In genomic region chr2:128420776-128421175, GRCh38 we compare ENCODE assay signal across 21 cellular contexts.
DNase-seq lines count a peak whose midpoint lies in the region; ATAC-seq and TF ChIP-seq lines count a peak whose summit lies in the region.
"Had no signal": no experiment of that assay in that cellular context is flagged by ENCODE, and none has a peak within 500 bp of the region (broad histone marks: within the 10 kb centered on the region; RNA-seq: fewer than 3 reads in every experiment).

No MANE protein-coding gene starts in this region.

- WGBS in spleen, 5 donors = 80 to 93% (median 86%) methylated on average over 4 of the region's 4 CpGs

- H3K4me2 ChIP-seq in BLaER1 treated with 17β-estradiol and CSF1 and Interleukin-3, amounts not matched to agents 10 nM and 100 nM = peak overlapping the region in 7 of 11 experiments; percentile 10 to 54 (median 44); a peak in 13 of 22 replicates

- in situ Hi-C loops in G401 (cut with HindIII; ENCODE audit: low sequenced_read_pairs) = no loop called here

- no peak for TF ChIP-seq CTCF in spleen (IDR thresholded peaks at IDR 0.05 in 8 of 11, conservative IDR thresholded peaks at IDR 0.05 in 3 of 11)
- TF ChIP-seq CTCF in A673 (conservative IDR thresholded peaks at IDR 0.05; ENCODE audit: low read depth, low read length) = no peak

- BruUV-seq in A673 (replicated peaks; lab: Mats Ljungman, UMichigan) = no TSS peak

- peaks cover 0 to 3% (median 0%) of the 10 kb centered on the region in 11 experiments; a peak in 1 of 22 replicates for H3K36me3 ChIP-seq in BLaER1 treated with 17β-estradiol and CSF1 and Interleukin-3, amounts not matched to agents 10 nM and 100 nM
- no peaks in the 10 kb centered on the region for H3K36me3 ChIP-seq in spleen
- no peaks in the 10 kb centered on the region for H3K36me3 ChIP-seq in A673 (ENCODE audit: insufficient read depth, low read length, poor library complexity, severe bottlenecking)

- CTCF ChIA-PET in A673 (lab: Charles Lee) = no interaction called here

- peaks cover 25 to 48% (median 38%) of the 10 kb centered on the region in 11 experiments for H3K9me3 ChIP-seq in BLaER1 treated with 17β-estradiol and CSF1 and Interleukin-3, amounts not matched to agents 10 nM and 100 nM (replicated peaks in 1 of 11)
- H3K9me3 ChIP-seq in spleen (peaks cover 0 to 14% (median 10%) of the 10 kb centered on the region in 8 donors), A673 (ENCODE audit: low read depth, low read length, poor library complexity, severe bottlenecking) (no peaks in the 10 kb centered on the region)

- H3K27me3 ChIP-seq in BLaER1 treated with 17β-estradiol and CSF1 and Interleukin-3, amounts not matched to agents 10 nM and 100 nM = no peaks in the 10 kb centered on the region; a peak in 1 of 22 replicates
- H3K27me3 ChIP-seq in spleen (replicated peaks in 1 of 7) = peaks cover 0 to 4% (median 0%) of the 10 kb centered on the region in 7 donors
- H3K27me3 ChIP-seq in A673 (replicated peaks; ENCODE audit: insufficient read depth, low read depth, low read length, poor library complexity) = no peaks in the 10 kb centered on the region

- no peak overlapping the region for H3K4me3 ChIP-seq in BLaER1 treated with 17β-estradiol and CSF1 and Interleukin-3, amounts not matched to agents 10 nM and 100 nM
- H3K4me3 ChIP-seq in spleen (no peak overlapping the region), A673 (ENCODE audit: low read depth, low read length, poor library complexity, severe bottlenecking) (no peak overlapping the region)

- no peak overlapping the region for H3K9ac ChIP-seq in BLaER1 treated with 17β-estradiol and CSF1 and Interleukin-3, amounts not matched to agents 10 nM and 100 nM

- no peaks in the 10 kb centered on the region for H4K20me1 ChIP-seq in BLaER1 treated with 17β-estradiol and CSF1 and Interleukin-3, amounts not matched to agents 10 nM and 100 nM

- DNase-seq in G401 (ENCODE audit: low spot score) = peak; percentile 46
- DNase-seq in ecto neural progenitor cell (ENCODE audit: low spot score) = peak; percentile 30
- peak; percentile 23 for DNase-seq in spleen
- no peak for DNase-seq in A673 (ENCODE audit: low spot score)
- DNase-seq in NK-92 treated with Interleukin-12 subunit alpha and Interleukin-12 subunit beta, amount 100 ng/mL, for 24 hours (lab: John Stamatoyannopoulos, UW) = no peak
- DNase-seq: activated CD4-positive, CD25-positive, alpha-beta regulatory T cell treated with anti-CD3 and anti-CD28 coated beads, Interleukin-2, amount 50 U/mL, for 72 hours; activated naive CD4-positive, alpha-beta T cell; activated T-cell treated with anti-CD3 and anti-CD28 coated beads, Interleukin-2, amount 50 U/mL, for 4 hours; cerebellar nuclear complex; effector CD4-positive, alpha-beta T cell; NCI-H146; NCI-H2107; NCI-H446; NCI-H774; nephron progenitor cell; stimulated activated CD4-positive, alpha-beta T cell treated with anti-CD3 and anti-CD28 coated beads, Interleukin-2, amount 100 ng/mL, for 48 hours; T-helper 17 cell had no signal

- intact Hi-C loops in spleen (cut with DNase I; ENCODE audit: low total_unique reads) = no loop called here
- intact Hi-C loops in A673 (cut with micrococcal nuclease; ENCODE audit: unreplicated experiment) = no loop called here

- no peak for ATAC-seq in HG03108 (IDR thresholded peaks at IDR 0.05; ENCODE audit: unreplicated experiment)
- ATAC-seq: activated T-cell treated with anti-CD3 and anti-CD28 coated beads, Interleukin-2, amount 50 U/mL, for 4 hours; CD8-positive, alpha-beta T cell; right cardiac atrium; T-helper 17 cell had no signal

- TF ChIP-seq POLR2A in spleen (IDR thresholded peaks at IDR 0.05) = no peak

- no peak overlapping the region for H3K27ac ChIP-seq in BLaER1 treated with 17β-estradiol and CSF1 and Interleukin-3, amounts not matched to agents 10 nM and 100 nM
- no peak overlapping the region for H3K27ac ChIP-seq in spleen
- no peak overlapping the region for H3K27ac ChIP-seq in A673 (ENCODE audit: low read depth, low read length, poor library complexity, severe bottlenecking)

- POLR2A ChIA-PET in A673 (lab: Charles Lee; ENCODE audit: low non-redundant PET) = no interaction called here

- H3K4me1 ChIP-seq in BLaER1 treated with 17β-estradiol and CSF1 and Interleukin-3, amounts not matched to agents 10 nM and 100 nM = peaks cover 0 to 29% (median 14%) of the 10 kb centered on the region in 10 experiments; a peak in 13 of 20 replicates
- H3K4me1 ChIP-seq in spleen (no peaks in the 10 kb centered on the region), A673 (ENCODE audit: insufficient read depth, low read length, poor library complexity, severe bottlenecking) (peaks cover 8% of the 10 kb centered on the region)

Comparison
In these comparisons a context has a peak if more than half of its experiments do, and no peak if none do; other contexts are left out.
1. DNase-seq: peak in G401 (single experiment), ecto neural progenitor cell (single experiment) and spleen (single experiment); none in A673 (single experiment) and NK-92 treated with Interleukin-12 subunit alpha and Interleukin-12 subunit beta, amount 100 ng/mL, for 24 hours (single experiment).